Comparison of ENCODE assay signal across 8 cellular contexts in genomic region chr6:71289802-71290175, GRCh38. TPM values are rescaled to one million over a fixed set of nuclear protein-coding genes. Genes with fewer than 3 reads are reported as not detected.
A peak's percentile ranks its signal among the peaks of the same experiment; 100 is the strongest.
DNase-seq lines count a peak whose midpoint lies in the region; ATAC-seq and TF ChIP-seq lines count a peak whose summit lies in the region.

No MANE protein-coding gene starts in this region.

- peak overlapping the region; percentile 60 for H3K27ac Mint-ChIP-seq in T-helper 2 cell treated with Interferon-gamma antibody and Interleukin-4, amounts not matched to agents 5 μg/mL and 100 μg/mL, for 36 hours
- peak overlapping the region; percentile 59 for H3K27ac Mint-ChIP-seq in activated T-helper 2 cell treated with anti-CD3 and anti-CD28 coated beads, Interferon-gamma antibody, Interleukin-2, Interleukin-4, amounts not matched to agents 10 μg/mL and 5 μg/mL and 100 μg/mL, durations not matched to agents 14 hours and 24 hours and 36 hours
- H3K27ac Mint-ChIP-seq in immature natural killer cell = peak overlapping the region; percentile 63 to 87 (median 85)

- intact Hi-C loops in activated T-helper 2 cell treated with anti-CD3 and anti-CD28 coated beads, Interferon-gamma antibody, Interleukin-2, Interleukin-4, amounts not matched to agents 10 μg/mL and 5 μg/mL and 100 μg/mL, durations not matched to agents 14 hours and 24 hours and 36 hours (cut with micrococcal nuclease) = loop anchor here (5.0 kb wide), 1 partner anchor 58 kb away; no protein-coding TSS in a partner anchor

- no peaks in the 10 kb centered on the region for H3K27me3 ChIP-seq in subcutaneous abdominal adipose tissue (ENCODE audit: control insufficient read depth in 5 of 5, insufficient read depth in 4 of 5, low read length in 5 of 5)

- H3K4me3 Mint-ChIP-seq in T-helper 2 cell treated with Interferon-gamma antibody and Interleukin-4, amounts not matched to agents 5 μg/mL and 100 μg/mL, for 36 hours = peak overlapping the region; percentile 81
- H3K4me3 Mint-ChIP-seq in activated T-helper 2 cell treated with anti-CD3 and anti-CD28 coated beads, Interferon-gamma antibody, Interleukin-2, Interleukin-4, amounts not matched to agents 10 μg/mL and 5 μg/mL and 100 μg/mL, durations not matched to agents 14 hours and 24 hours and 36 hours (ENCODE audit: low read depth) = peak overlapping the region; percentile 77
- peak overlapping the region; percentile 85 to 91 (median 87) for H3K4me3 Mint-ChIP-seq in immature natural killer cell

- H3K36me3 ChIP-seq in subcutaneous abdominal adipose tissue (ENCODE audit: control insufficient read depth in 5 of 5, insufficient read depth in 5 of 5, low read length in 5 of 5) = peaks cover 5 to 12% (median 8%) of the 10 kb centered on the region in 5 donors

- no peak for TF ChIP-seq CTCF in GM10266 (IDR thresholded peaks at IDR 0.05; ENCODE audit: control insufficient read depth, insufficient read depth, low read depth, missing control alignments)

- TF ChIP-seq POLR2A in GM18505 (IDR thresholded peaks at IDR 0.05; ENCODE audit: borderline replicate concordance, extremely low read depth, insufficient read depth, insufficient read length) = no peak

- peak overlapping the region; percentile 61 for H3K27ac ChIP-seq in subcutaneous abdominal adipose tissue (ENCODE audit: low read depth, low read length)

- H3K4me3 ChIP-seq in subcutaneous abdominal adipose tissue (ENCODE audit: low read depth in 1 of 5, low read length in 5 of 5) = peak overlapping the region; percentile 75 to 82 (median 79)

- peaks cover 40% of the 10 kb centered on the region for H3K27me3 Mint-ChIP-seq in T-helper 2 cell treated with Interferon-gamma antibody and Interleukin-4, amounts not matched to agents 5 μg/mL and 100 μg/mL, for 36 hours (ENCODE audit: low read depth)
- peaks cover 29% of the 10 kb centered on the region for H3K27me3 Mint-ChIP-seq in activated T-helper 2 cell treated with anti-CD3 and anti-CD28 coated beads, Interferon-gamma antibody, Interleukin-2, Interleukin-4, amounts not matched to agents 10 μg/mL and 5 μg/mL and 100 μg/mL, durations not matched to agents 14 hours and 24 hours and 36 hours (ENCODE audit: low read depth)
- H3K27me3 Mint-ChIP-seq in immature natural killer cell (ENCODE audit: low read depth in 3 of 3) = peaks cover 2 to 6% (median 2%) of the 10 kb centered on the region in 3 donors

- no peaks in the 10 kb centered on the region for H3K9me3 ChIP-seq in subcutaneous abdominal adipose tissue (ENCODE audit: control insufficient read depth in 5 of 5, low read length in 5 of 5)

- peaks cover 2 to 56% (median 52%) of the 10 kb centered on the region in 5 donors for H3K4me1 ChIP-seq in subcutaneous abdominal adipose tissue (ENCODE audit: control insufficient read depth in 5 of 5, insufficient read depth in 5 of 5, low read length in 5 of 5)

- no peak for DNase-seq in T-helper 2 cell treated with Interferon-gamma antibody and Interleukin-4, amounts not matched to agents 5 μg/mL and 100 μg/mL, for 36 hours (ENCODE audit: low spot score)
- DNase-seq in T-helper 2 cell (no peak), immature natural killer cell (no peak), GM10266 (ENCODE audit: extremely low spot score) (no peak), NK-92 (lab: John Stamatoyannopoulos, UW; ENCODE audit: unreplicated experiment) (no peak)
- DNase-seq in activated T-helper 2 cell treated with anti-CD3 and anti-CD28 coated beads, Interferon-gamma antibody, Interleukin-2, Interleukin-4, amounts not matched to agents 10 μg/mL and 5 μg/mL and 100 μg/mL, durations not matched to agents 14 hours and 24 hours and 36 hours (ENCODE audit: low spot score) = no peak

- H3K36me3 Mint-ChIP-seq in T-helper 2 cell treated with Interferon-gamma antibody and Interleukin-4, amounts not matched to agents 5 μg/mL and 100 μg/mL, for 36 hours (ENCODE audit: low read depth) = peaks cover 4% of the 10 kb centered on the region
- H3K36me3 Mint-ChIP-seq in activated T-helper 2 cell treated with anti-CD3 and anti-CD28 coated beads, Interferon-gamma antibody, Interleukin-2, Interleukin-4, amounts not matched to agents 10 μg/mL and 5 μg/mL and 100 μg/mL, durations not matched to agents 14 hours and 24 hours and 36 hours (ENCODE audit: low read depth) = peaks cover 6% of the 10 kb centered on the region
- peaks cover 9 to 14% (median 14%) of the 10 kb centered on the region in 3 donors for H3K36me3 Mint-ChIP-seq in immature natural killer cell

- H3K9me3 Mint-ChIP-seq in T-helper 2 cell treated with Interferon-gamma antibody and Interleukin-4, amounts not matched to agents 5 μg/mL and 100 μg/mL, for 36 hours = no peaks in the 10 kb centered on the region
- H3K9me3 Mint-ChIP-seq in activated T-helper 2 cell treated with anti-CD3 and anti-CD28 coated beads, Interferon-gamma antibody, Interleukin-2, Interleukin-4, amounts not matched to agents 10 μg/mL and 5 μg/mL and 100 μg/mL, durations not matched to agents 14 hours and 24 hours and 36 hours = no peaks in the 10 kb centered on the region
- H3K9me3 Mint-ChIP-seq in immature natural killer cell = no peaks in the 10 kb centered on the region

- no peak for ATAC-seq in GM18505 (IDR thresholded peaks at IDR 0.05; ENCODE audit: unreplicated experiment)

- peaks cover 23% of the 10 kb centered on the region for H3K4me1 Mint-ChIP-seq in T-helper 2 cell treated with Interferon-gamma antibody and Interleukin-4, amounts not matched to agents 5 μg/mL and 100 μg/mL, for 36 hours (ENCODE audit: low read depth)
- H3K4me1 Mint-ChIP-seq in activated T-helper 2 cell treated with anti-CD3 and anti-CD28 coated beads, Interferon-gamma antibody, Interleukin-2, Interleukin-4, amounts not matched to agents 10 μg/mL and 5 μg/mL and 100 μg/mL, durations not matched to agents 14 hours and 24 hours and 36 hours (ENCODE audit: low read depth) = peaks cover 24% of the 10 kb centered on the region
- H3K4me1 Mint-ChIP-seq in immature natural killer cell = peaks cover 43 to 51% of the 10 kb centered on the region in 2 donors

- H3K9ac ChIP-seq in subcutaneous abdominal adipose tissue (ENCODE audit: low read length in 5 of 5) = peak overlapping the region; percentile 54 to 86 (median 74)

RNA-seq across cellular contexts. Expression of gene OGFRL1, which starts 1.2 kb away (rescaled TPM):
- total RNA-seq in activated T-helper 2 cell treated with anti-CD3 and anti-CD28 coated beads, Interferon-gamma antibody, Interleukin-2, Interleukin-4, amounts not matched to agents 10 μg/mL and 5 μg/mL and 100 μg/mL, durations not matched to agents 14 hours and 24 hours and 36 hours = 2.9 and 3.3 TPM in 2 replicates
- polyA plus RNA-seq in immature natural killer cell = 1 to 10 TPM; 4.0 to 7.1 (median 6.1) TPM
